ENCODE assay signal across 18 cellular contexts in the genomic region with DNA sequence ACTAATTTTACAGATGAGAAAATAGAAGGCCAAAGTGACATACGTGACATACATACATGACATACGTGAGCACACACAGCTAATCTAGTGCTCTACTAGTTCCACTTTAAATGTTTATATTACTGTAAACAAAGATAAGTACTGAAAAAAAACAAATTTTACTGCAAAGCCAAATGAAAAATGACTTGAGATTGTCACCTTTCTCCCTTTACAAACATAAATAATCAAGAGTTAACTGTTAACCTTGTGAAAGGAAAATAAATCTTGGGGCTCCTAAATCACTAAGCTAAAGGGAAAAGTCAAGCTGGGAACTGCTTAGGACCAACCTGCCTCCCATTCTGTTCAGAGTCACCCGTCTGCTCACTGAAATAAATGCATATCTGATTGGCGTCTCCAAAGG.
DNase-seq lines count a peak whose midpoint lies in the region; ATAC-seq and TF ChIP-seq lines count a peak whose summit lies in the region.
"Had no signal": no experiment of that assay in that cellular context is flagged by ENCODE, and none has a peak within 500 bp of the region (broad histone marks: within the 10 kb centered on the region; RNA-seq: fewer than 3 reads in every experiment).

No MANE protein-coding gene starts in this region.

- ATAC-seq in GM23338 (no peak), HG02759 (IDR thresholded peaks at IDR 0.05; ENCODE audit: unreplicated experiment) (no peak)

- H3K4me1 Mint-ChIP-seq in GM23338 (peaks cover 13% of the 10 kb centered on the region), nephron progenitor cell (peaks cover 64% of the 10 kb centered on the region)

- H3K36me3 Mint-ChIP-seq in GM23338 (ENCODE audit: low read depth) (peaks cover 10% of the 10 kb centered on the region; the same call in 2 of the 3 replicates), nephron progenitor cell (ENCODE audit: low read depth) (peaks cover 27% of the 10 kb centered on the region)

- H3K9me3 Mint-ChIP-seq in GM23338 (no peaks in the 10 kb centered on the region), nephron progenitor cell (no peaks in the 10 kb centered on the region)

- no peak overlapping the region for H3K9ac ChIP-seq in HUES48 (ENCODE audit: low read depth, low read length)

- H4K20me1 ChIP-seq in GM23338 (replicated peaks; ENCODE audit: insufficient read depth), result no peaks in the 10 kb centered on the region

- no peaks in the 10 kb centered on the region for H3K79me2 ChIP-seq in GM23338 (replicated peaks; ENCODE audit: insufficient read depth)

- H3K27me3 ChIP-seq in GM23338 (ENCODE audit: insufficient read depth) (no peaks in the 10 kb centered on the region), HUES48 (ENCODE audit: control insufficient read depth, insufficient read depth, low read length) (no peaks in the 10 kb centered on the region)
- H3K27me3 ChIP-seq: MG63, SJSA1 had no signal

- no peak for TF ChIP-seq CTCF in GM23338 (conservative IDR thresholded peaks at IDR 0.05; ENCODE audit: low read depth in 2 of 2)
- no peak for TF ChIP-seq CTCF in fibroblast of villous mesenchyme (IDR thresholded peaks at IDR 0.05; ENCODE audit: insufficient read depth, low read depth, low read length)
- TF ChIP-seq CTCF in nephron progenitor cell (IDR thresholded peaks at IDR 0.05), result no peak

- no peaks in the 10 kb centered on the region for H3K9me2 ChIP-seq in GM23338 (ENCODE audit: insufficient read depth)

- H3K27ac Mint-ChIP-seq in GM23338, result peak overlapping the region; percentile 93
- peak overlapping the region; percentile 95 for H3K27ac Mint-ChIP-seq in nephron progenitor cell

- H3K27me3 Mint-ChIP-seq in GM23338 (ENCODE audit: insufficient read depth, low read depth, poor library complexity) (peaks cover 5% of the 10 kb centered on the region), nephron progenitor cell (ENCODE audit: low read depth, poor library complexity) (no peaks in the 10 kb centered on the region)

- H3K4me1 ChIP-seq in GM23338 (ENCODE audit: insufficient read depth) (peaks cover 12% of the 10 kb centered on the region; the same call in 1 of the 2 replicates), HUES48 (ENCODE audit: control insufficient read depth, insufficient read depth, low read length) (no peaks in the 10 kb centered on the region)

- no peak overlapping the region for H3K4me2 ChIP-seq in GM23338

- H3K36me3 ChIP-seq in GM23338 (ENCODE audit: insufficient read depth) (no peaks in the 10 kb centered on the region), HUES48 (ENCODE audit: control insufficient read depth, insufficient read depth, low read length) (peaks cover 10% of the 10 kb centered on the region)

- H3K4me3 ChIP-seq in GM23338 (no peak overlapping the region), HUES48 (ENCODE audit: low read depth, low read length) (no peak overlapping the region), fibroblast of villous mesenchyme (ENCODE audit: low read depth, low read length) (no peak overlapping the region)
- H3K4me3 ChIP-seq: MG63, SJSA1 had no signal

- H3K9me3 ChIP-seq in HUES48 (ENCODE audit: control insufficient read depth, insufficient read depth, low read length), result no peaks in the 10 kb centered on the region
- H3K9me3 ChIP-seq: MG63, SJSA1 had no signal

- no peaks in the 10 kb centered on the region for H3F3A ChIP-seq in GM23338 (replicated peaks; ENCODE audit: low read depth)

- H3K4me3 Mint-ChIP-seq in GM23338 (no peak overlapping the region), nephron progenitor cell (peak overlapping the region; percentile 40)

- DNase-seq in GM23338 (ENCODE audit: low spot score), result peak; percentile 5
- DNase-seq in fibroblast of villous mesenchyme (ENCODE audit: low read depth), result peak; percentile 23
- no peak for DNase-seq in nephron progenitor cell
- no peak for DNase-seq in activated CD8-positive, alpha-beta memory T cell treated with anti-CD3 and anti-CD28 coated beads, Interleukin-2, amount 50 U/mL, for 48 hours
- DNase-seq in SW 1271 (lab: John Stamatoyannopoulos, UW), result no peak
- DNase-seq: 8988T, ACHN, KG1, MG63, NCI-H2029, NCI-H2227 treated with DMSO at 0.1 percent for 48 hours, NCI-H526 treated with DMSO at 0.1 percent for 48 hours, Right ventricle myocardium superior, RPMI8226 had no signal

- no peak overlapping the region for H3K27ac ChIP-seq in GM23338 (ENCODE audit: low read depth)
- H3K27ac ChIP-seq in HUES48 (ENCODE audit: low read depth, low read length), result peak overlapping the region; percentile 39
- H3K27ac ChIP-seq: HL-60, SJSA1 had no signal

- no peak overlapping the region for H2AFZ ChIP-seq in GM23338

TF ChIP-seq in GM23338, 12 proteins besides CTCF, POLR2A, EP300 and RAD21 (continues in another document):
- TF ChIP-seq ZNF114 (CRISPR knock-in tag; IDR thresholded peaks at IDR 0.05) (no peak), EZH2phosphoT487 (IDR thresholded peaks at IDR 0.05; ENCODE audit: unreplicated experiment) (no peak), EZH2 (IDR thresholded peaks at IDR 0.05; ENCODE audit: low read depth, unreplicated experiment) (no peak), JUNB (IDR thresholded peaks at IDR 0.05; ENCODE audit: unreplicated experiment) (no peak), CREB1 (CRISPR knock-in tag; IDR thresholded peaks at IDR 0.05; ENCODE audit: low read depth) (no peak), STAT1 (IDR thresholded peaks at IDR 0.05; ENCODE audit: unreplicated experiment) (no peak), NANOG (IDR thresholded peaks at IDR 0.05; ENCODE audit: borderline replicate concordance) (no peak)
- TF ChIP-seq, protein P1, sequence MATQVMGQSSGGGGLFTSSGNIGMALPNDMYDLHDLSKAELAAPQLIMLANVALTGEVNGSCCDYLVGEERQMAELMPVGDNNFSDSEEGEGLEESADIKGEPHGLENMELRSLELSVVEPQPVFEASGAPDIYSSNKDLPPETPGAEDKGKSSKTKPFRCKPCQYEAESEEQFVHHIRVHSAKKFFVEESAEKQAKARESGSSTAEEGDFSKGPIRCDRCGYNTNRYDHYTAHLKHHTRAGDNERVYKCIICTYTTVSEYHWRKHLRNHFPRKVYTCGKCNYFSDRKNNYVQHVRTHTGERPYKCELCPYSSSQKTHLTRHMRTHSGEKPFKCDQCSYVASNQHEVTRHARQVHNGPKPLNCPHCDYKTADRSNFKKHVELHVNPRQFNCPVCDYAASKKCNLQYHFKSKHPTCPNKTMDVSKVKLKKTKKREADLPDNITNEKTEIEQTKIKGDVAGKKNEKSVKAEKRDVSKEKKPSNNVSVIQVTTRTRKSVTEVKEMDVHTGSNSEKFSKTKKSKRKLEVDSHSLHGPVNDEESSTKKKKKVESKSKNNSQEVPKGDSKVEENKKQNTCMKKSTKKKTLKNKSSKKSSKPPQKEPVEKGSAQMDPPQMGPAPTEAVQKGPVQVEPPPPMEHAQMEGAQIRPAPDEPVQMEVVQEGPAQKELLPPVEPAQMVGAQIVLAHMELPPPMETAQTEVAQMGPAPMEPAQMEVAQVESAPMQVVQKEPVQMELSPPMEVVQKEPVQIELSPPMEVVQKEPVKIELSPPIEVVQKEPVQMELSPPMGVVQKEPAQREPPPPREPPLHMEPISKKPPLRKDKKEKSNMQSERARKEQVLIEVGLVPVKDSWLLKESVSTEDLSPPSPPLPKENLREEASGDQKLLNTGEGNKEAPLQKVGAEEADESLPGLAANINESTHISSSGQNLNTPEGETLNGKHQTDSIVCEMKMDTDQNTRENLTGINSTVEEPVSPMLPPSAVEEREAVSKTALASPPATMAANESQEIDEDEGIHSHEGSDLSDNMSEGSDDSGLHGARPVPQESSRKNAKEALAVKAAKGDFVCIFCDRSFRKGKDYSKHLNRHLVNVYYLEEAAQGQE (IDR thresholded peaks at IDR 0.05; ENCODE audit: unreplicated experiment), result no peak
- TF ChIP-seq, protein P2, sequence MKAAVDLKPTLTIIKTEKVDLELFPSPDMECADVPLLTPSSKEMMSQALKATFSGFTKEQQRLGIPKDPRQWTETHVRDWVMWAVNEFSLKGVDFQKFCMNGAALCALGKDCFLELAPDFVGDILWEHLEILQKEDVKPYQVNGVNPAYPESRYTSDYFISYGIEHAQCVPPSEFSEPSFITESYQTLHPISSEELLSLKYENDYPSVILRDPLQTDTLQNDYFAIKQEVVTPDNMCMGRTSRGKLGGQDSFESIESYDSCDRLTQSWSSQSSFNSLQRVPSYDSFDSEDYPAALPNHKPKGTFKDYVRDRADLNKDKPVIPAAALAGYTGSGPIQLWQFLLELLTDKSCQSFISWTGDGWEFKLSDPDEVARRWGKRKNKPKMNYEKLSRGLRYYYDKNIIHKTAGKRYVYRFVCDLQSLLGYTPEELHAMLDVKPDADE (IDR thresholded peaks at IDR 0.05), result no peak

Comparison
In these comparisons a context has a peak if more than half of its experiments do, and no peak if none do; other contexts are left out.
1. DNase-seq: peak in GM23338 (single experiment) and fibroblast of villous mesenchyme (single experiment); none in nephron progenitor cell (single experiment), activated CD8-positive, alpha-beta memory T cell treated with anti-CD3 and anti-CD28 coated beads, Interleukin-2, amount 50 U/mL, for 48 hours (single experiment) and SW 1271 (0 of 2).